Comparison of ENCODE assay signal across 8 cellular contexts in genomic region chr3:45035441-45036301, GRCh38. TPM values are rescaled to one million over a fixed set of nuclear protein-coding genes. Genes with fewer than 3 reads are reported as not detected.
DNase-seq lines count a peak whose midpoint lies in the region; ATAC-seq and TF ChIP-seq lines count a peak whose summit lies in the region.

No MANE protein-coding gene starts in this region.

- CTCF ChIA-PET in Caco-2 (lab: Charles Lee): interaction anchor here (0.6 to 1.5 kb wide), 5 partner anchors 20 to 375 kb away, joined by 3 to 12 read pairs (median 4); no protein-coding TSS in a partner anchor
- CTCF ChIA-PET in activated CD8-positive, alpha-beta memory T cell treated with anti-CD3 and anti-CD28 coated beads, Interleukin-2, amount 10 ng/mL, durations not matched to agents 7 days and 5 days (lab: Charles Lee): interaction anchor here (1.1 to 11.1 kb wide), 21 partner anchors 8 to 893 kb away, joined by 3 to 296 read pairs (median 6); partner anchors contain the start of gene TMEM158

- H3K36me3 ChIP-seq in Caco-2 (ENCODE audit: control insufficient read depth, insufficient read depth, low read length): no peaks in the 10 kb centered on the region
- H3K36me3 ChIP-seq in osteoblast (ENCODE audit: insufficient read depth, low read length): no peaks in the 10 kb centered on the region

- no peaks in the 10 kb centered on the region for H3K4me1 Mint-ChIP-seq in Caco-2 (ENCODE audit: low read depth, unreplicated experiment)
- peaks cover 28% of the 10 kb centered on the region for H3K4me1 Mint-ChIP-seq in activated CD8-positive, alpha-beta memory T cell treated with anti-CD3 and anti-CD28 coated beads, Interleukin-2, amount 10 ng/mL, durations not matched to agents 7 days and 5 days

- no peak for ATAC-seq in activated CD8-positive, alpha-beta memory T cell treated with anti-CD3 and anti-CD28 coated beads, Interleukin-2, amount 10 ng/mL, durations not matched to agents 7 days and 5 days
- ATAC-seq in HG03442 (IDR thresholded peaks at IDR 0.05; ENCODE audit: unreplicated experiment): no peak

- no peaks in the 10 kb centered on the region for H4K20me1 ChIP-seq in osteoblast (ENCODE audit: insufficient read depth, low read length)

- H3K27ac Mint-ChIP-seq in Caco-2 (ENCODE audit: unreplicated experiment): no peak overlapping the region
- no peak overlapping the region for H3K27ac Mint-ChIP-seq in activated CD8-positive, alpha-beta memory T cell treated with anti-CD3 and anti-CD28 coated beads, Interleukin-2, amount 10 ng/mL, durations not matched to agents 7 days and 5 days

- peak overlapping the region; percentile 43 for H3K4me3 Mint-ChIP-seq in Caco-2 (ENCODE audit: unreplicated experiment)
- H3K4me3 Mint-ChIP-seq in activated CD8-positive, alpha-beta memory T cell treated with anti-CD3 and anti-CD28 coated beads, Interleukin-2, amount 10 ng/mL, durations not matched to agents 7 days and 5 days: peak overlapping the region; percentile 54

- no peaks in the 10 kb centered on the region for H3K9me3 Mint-ChIP-seq in Caco-2 (ENCODE audit: unreplicated experiment)
- no peaks in the 10 kb centered on the region for H3K9me3 Mint-ChIP-seq in activated CD8-positive, alpha-beta memory T cell treated with anti-CD3 and anti-CD28 coated beads, Interleukin-2, amount 10 ng/mL, durations not matched to agents 7 days and 5 days (ENCODE audit: low read depth)

- no peaks in the 10 kb centered on the region for H3K4me1 ChIP-seq in Caco-2
- peaks cover 4% of the 10 kb centered on the region for H3K4me1 ChIP-seq in osteoblast (ENCODE audit: insufficient read depth, low read length)

- H3K4me2 ChIP-seq in osteoblast (ENCODE audit: insufficient read depth, low read length): peak overlapping the region; percentile 80

- no TSS peak for BruUV-seq in Caco-2 (replicated peaks; lab: Mats Ljungman, UMichigan)

- no peaks in the 10 kb centered on the region for H3K79me2 ChIP-seq in osteoblast (ENCODE audit: insufficient read depth, low read length)

- intact Hi-C loops in Caco-2 (cut with micrococcal nuclease; ENCODE audit: unreplicated experiment): no loop called here

- H3K4me3 ChIP-seq in Caco-2 (ENCODE audit: low read depth, low read length) (peak overlapping the region; percentile 15), osteoblast (ENCODE audit: insufficient read depth, low read length) (peak overlapping the region; percentile 55)

- peak overlapping the region; percentile 85 for H2AFZ ChIP-seq in osteoblast (ENCODE audit: low read length)

- H3K27ac ChIP-seq in osteoblast (ENCODE audit: low read depth, low read length): no peak overlapping the region

- DNase-seq in Caco-2: no peak
- peak; percentile 48 for DNase-seq in activated CD8-positive, alpha-beta memory T cell treated with anti-CD3 and anti-CD28 coated beads, Interleukin-2, amount 10 ng/mL, durations not matched to agents 7 days and 5 days
- peak; percentile 52 for DNase-seq in fibroblast of peridontal ligament (ENCODE audit: extremely low read depth)
- DNase-seq in osteoblast (ENCODE audit: insufficient read length, low spot score, missing footprints): peak; percentile 79
- DNase-seq in effector CD8-positive, alpha-beta T cell (lab: John Stamatoyannopoulos, UW): no peak
- no peak for DNase-seq in activated CD4-positive, CD25-positive, alpha-beta regulatory T cell treated with anti-CD3 and anti-CD28 coated beads, Interleukin-2, amount 50 U/mL, for 72 hours
- no peak for DNase-seq in NCI-H146 (lab: John Stamatoyannopoulos, UW)

- peaks cover 5% of the 10 kb centered on the region for H3K36me3 Mint-ChIP-seq in Caco-2 (ENCODE audit: insufficient read depth, unreplicated experiment)
- H3K36me3 Mint-ChIP-seq in activated CD8-positive, alpha-beta memory T cell treated with anti-CD3 and anti-CD28 coated beads, Interleukin-2, amount 10 ng/mL, durations not matched to agents 7 days and 5 days: no peaks in the 10 kb centered on the region

- TF ChIP-seq CTCF in Caco-2 (IDR thresholded peaks at IDR 0.05; ENCODE audit: insufficient read depth in 1 of 2, low read depth in 1 of 2, low read length in 1 of 2, severe bottlenecking in 1 of 2, unreplicated experiment in 1 of 2) (no peak), osteoblast (IDR thresholded peaks at IDR 0.05; ENCODE audit: extremely low read depth, low read depth, low read length) (no peak)

- peaks cover 6% of the 10 kb centered on the region for H3K27me3 Mint-ChIP-seq in Caco-2 (ENCODE audit: insufficient read depth, unreplicated experiment)
- H3K27me3 Mint-ChIP-seq in activated CD8-positive, alpha-beta memory T cell treated with anti-CD3 and anti-CD28 coated beads, Interleukin-2, amount 10 ng/mL, durations not matched to agents 7 days and 5 days: peaks cover 32% of the 10 kb centered on the region

- H3K9me3 ChIP-seq in Caco-2 (no peaks in the 10 kb centered on the region), osteoblast (ENCODE audit: low read depth, low read length) (no peaks in the 10 kb centered on the region)

- H3K27me3 ChIP-seq in Caco-2 (replicated peaks; ENCODE audit: control insufficient read depth, insufficient read depth, low read length): no peaks in the 10 kb centered on the region
- H3K27me3 ChIP-seq in osteoblast (ENCODE audit: insufficient read depth, low read length): no peaks in the 10 kb centered on the region

- POLR2A ChIA-PET in Caco-2 (lab: Charles Lee): no interaction called here

RNA-seq across cellular contexts. Expression of gene CLEC3B, which starts 9.6 kb away (rescaled TPM):
- 1.1 TPM in 1 of 2 replicates, not detected in the other for total RNA-seq in Caco-2 (2022)
- total RNA-seq in activated CD8-positive, alpha-beta memory T cell treated with anti-CD3 and anti-CD28 coated beads, Interleukin-2, amount 10 ng/mL, durations not matched to agents 7 days and 5 days: not detected
- 48.9 and 52.5 TPM in 2 replicates for total RNA-seq in osteoblast

RNA-seq across cellular contexts. Expression of gene EXOSC7, which starts 59.6 kb away (rescaled TPM):
- total RNA-seq in Caco-2 (2022) (70.9 and 73.8 TPM in 2 replicates), osteoblast (25.0 and 31.8 TPM in 2 replicates)
- 10 to 100 TPM; 51.3 to 66.1 TPM for total RNA-seq in activated CD8-positive, alpha-beta memory T cell treated with anti-CD3 and anti-CD28 coated beads, Interleukin-2, amount 10 ng/mL, durations not matched to agents 7 days and 5 days

RNA-seq across cellular contexts. Expression of gene ZDHHC3, which starts 59.7 kb away (rescaled TPM):
- 68.4 and 71.3 TPM in 2 replicates for total RNA-seq in Caco-2 (2022)
- total RNA-seq in activated CD8-positive, alpha-beta memory T cell treated with anti-CD3 and anti-CD28 coated beads, Interleukin-2, amount 10 ng/mL, durations not matched to agents 7 days and 5 days: 10 to 100 TPM; 54.0 to 54.9 TPM
- total RNA-seq in osteoblast: 61.2 and 62.5 TPM in 2 replicates

Comparison
In these comparisons a context has a peak if more than half of its experiments do, and no peak if none do; other contexts are left out.
1. DNase-seq: peak in activated CD8-positive, alpha-beta memory T cell treated with anti-CD3 and anti-CD28 coated beads, Interleukin-2, amount 10 ng/mL, durations not matched to agents 7 days and 5 days (single experiment), fibroblast of peridontal ligament (single experiment) and osteoblast (single experiment); none in Caco-2 (0 of 2), effector CD8-positive, alpha-beta T cell (single experiment), activated CD4-positive, CD25-positive, alpha-beta regulatory T cell treated with anti-CD3 and anti-CD28 coated beads, Interleukin-2, amount 50 U/mL, for 72 hours (single experiment) and NCI-H146 (single experiment).
2. RNA of gene CLEC3B, which starts 9.6 kb away (total RNA-seq): 48.9 to 52.5 TPM in osteoblast; 1.1 TPM in Caco-2 and not detected in activated CD8-positive, alpha-beta memory T cell treated with anti-CD3 and anti-CD28 coated beads, Interleukin-2, amount 10 ng/mL, durations not matched to agents 7 days and 5 days; every median in the first group is over 10 times any median in the second.